In the genomic region with DNA sequence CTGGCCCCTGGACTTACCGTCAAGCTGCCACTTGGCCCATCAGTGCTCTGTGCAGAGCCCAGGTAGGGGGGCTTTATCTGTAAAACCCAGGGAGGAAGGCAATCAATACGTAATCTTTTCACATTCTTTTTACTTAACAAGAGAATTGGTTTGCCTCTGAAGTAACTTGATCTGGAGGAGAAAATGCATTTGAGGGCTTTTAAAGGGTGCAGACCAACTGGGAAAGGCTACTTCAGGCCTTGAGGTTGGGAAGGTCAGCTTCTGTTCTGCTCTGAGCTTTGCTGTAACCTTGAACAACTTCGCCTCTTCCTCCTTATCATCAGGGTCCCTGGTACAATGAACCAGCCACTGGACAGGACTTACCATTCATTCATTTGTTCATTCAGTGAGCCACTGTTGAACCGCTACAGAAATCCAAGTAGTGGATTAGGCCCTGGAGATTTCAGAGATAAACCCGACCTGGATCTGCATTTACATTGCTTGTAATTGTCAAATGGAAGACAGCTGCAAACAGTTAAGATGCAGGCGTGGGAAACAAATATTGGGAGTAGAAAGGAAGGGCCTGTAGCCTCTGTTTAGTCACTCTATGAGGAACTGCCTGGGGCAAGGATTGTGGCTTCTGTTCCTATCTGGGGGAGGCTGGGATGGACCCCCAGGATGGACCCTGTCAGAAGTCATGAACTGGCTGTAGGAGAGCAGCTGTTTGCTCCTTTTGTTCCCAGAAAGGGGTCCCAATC, we compare ENCODE assay signal across 1 cellular context.
TF ChIP-seq lines count a peak whose summit lies in the region.

No MANE protein-coding gene starts in this region.

TF ChIP-seq in HCT116, 20 proteins besides CTCF, POLR2A, EP300 and RAD21 (continued from another document):
- TF ChIP-seq EZH2phosphoT487 (IDR thresholded peaks at IDR 0.05; ENCODE audit: borderline replicate concordance) (no peak), YY1 (IDR thresholded peaks at IDR 0.05; ENCODE audit: extremely low read depth, insufficient replicate concordance, low read depth, low read length) (no peak), JUND (IDR thresholded peaks at IDR 0.05) (no peak), CBX3 (IDR thresholded peaks at IDR 0.05; ENCODE audit: low read depth) (no peak), ZNF274 (IDR thresholded peaks at IDR 0.05; ENCODE audit: low read depth, low read length) (no peak), ELF1 (IDR thresholded peaks at IDR 0.05; ENCODE audit: borderline replicate concordance, low read depth) (no peak), SIN3A (IDR thresholded peaks at IDR 0.05; ENCODE audit: low read depth) (no peak), SRF (IDR thresholded peaks at IDR 0.05; ENCODE audit: low read depth) (no peak)
- TF ChIP-seq, protein P1, sequence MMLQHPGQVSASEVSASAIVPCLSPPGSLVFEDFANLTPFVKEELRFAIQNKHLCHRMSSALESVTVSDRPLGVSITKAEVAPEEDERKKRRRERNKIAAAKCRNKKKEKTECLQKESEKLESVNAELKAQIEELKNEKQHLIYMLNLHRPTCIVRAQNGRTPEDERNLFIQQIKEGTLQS (IDR thresholded peaks at IDR 0.05), result no peak
- TF ChIP-seq, protein P2, sequence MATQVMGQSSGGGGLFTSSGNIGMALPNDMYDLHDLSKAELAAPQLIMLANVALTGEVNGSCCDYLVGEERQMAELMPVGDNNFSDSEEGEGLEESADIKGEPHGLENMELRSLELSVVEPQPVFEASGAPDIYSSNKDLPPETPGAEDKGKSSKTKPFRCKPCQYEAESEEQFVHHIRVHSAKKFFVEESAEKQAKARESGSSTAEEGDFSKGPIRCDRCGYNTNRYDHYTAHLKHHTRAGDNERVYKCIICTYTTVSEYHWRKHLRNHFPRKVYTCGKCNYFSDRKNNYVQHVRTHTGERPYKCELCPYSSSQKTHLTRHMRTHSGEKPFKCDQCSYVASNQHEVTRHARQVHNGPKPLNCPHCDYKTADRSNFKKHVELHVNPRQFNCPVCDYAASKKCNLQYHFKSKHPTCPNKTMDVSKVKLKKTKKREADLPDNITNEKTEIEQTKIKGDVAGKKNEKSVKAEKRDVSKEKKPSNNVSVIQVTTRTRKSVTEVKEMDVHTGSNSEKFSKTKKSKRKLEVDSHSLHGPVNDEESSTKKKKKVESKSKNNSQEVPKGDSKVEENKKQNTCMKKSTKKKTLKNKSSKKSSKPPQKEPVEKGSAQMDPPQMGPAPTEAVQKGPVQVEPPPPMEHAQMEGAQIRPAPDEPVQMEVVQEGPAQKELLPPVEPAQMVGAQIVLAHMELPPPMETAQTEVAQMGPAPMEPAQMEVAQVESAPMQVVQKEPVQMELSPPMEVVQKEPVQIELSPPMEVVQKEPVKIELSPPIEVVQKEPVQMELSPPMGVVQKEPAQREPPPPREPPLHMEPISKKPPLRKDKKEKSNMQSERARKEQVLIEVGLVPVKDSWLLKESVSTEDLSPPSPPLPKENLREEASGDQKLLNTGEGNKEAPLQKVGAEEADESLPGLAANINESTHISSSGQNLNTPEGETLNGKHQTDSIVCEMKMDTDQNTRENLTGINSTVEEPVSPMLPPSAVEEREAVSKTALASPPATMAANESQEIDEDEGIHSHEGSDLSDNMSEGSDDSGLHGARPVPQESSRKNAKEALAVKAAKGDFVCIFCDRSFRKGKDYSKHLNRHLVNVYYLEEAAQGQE (IDR thresholded peaks at IDR 0.05; ENCODE audit: low read depth), result no peak
- TF ChIP-seq, protein P3, sequence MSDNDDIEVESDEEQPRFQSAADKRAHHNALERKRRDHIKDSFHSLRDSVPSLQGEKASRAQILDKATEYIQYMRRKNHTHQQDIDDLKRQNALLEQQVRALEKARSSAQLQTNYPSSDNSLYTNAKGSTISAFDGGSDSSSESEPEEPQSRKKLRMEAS (IDR thresholded peaks at IDR 0.05), result no peak
